20 cellular contexts compared by ENCODE assay signal in genomic region chr4:150859435-150859834, GRCh38.
DNase-seq lines count a peak whose midpoint lies in the region; ATAC-seq, FAIRE-seq and TF ChIP-seq lines count a peak whose summit lies in the region.
"Had no signal": no experiment of that assay in that cellular context is flagged by ENCODE, and none has a peak within 500 bp of the region (broad histone marks: within the 10 kb centered on the region; RNA-seq: fewer than 3 reads in every experiment).

No MANE protein-coding gene starts in this region.

- CTCF ChIA-PET in endothelial cell of umbilical vein (lab: Charles Lee), result interaction anchor here (1.1 kb wide), 1 partner anchor 561 kb away, joined by 6 read pairs; no protein-coding TSS in a partner anchor

- H3K9me3 ChIP-seq in Loucy (ENCODE audit: insufficient read depth, low read depth, low read length) (no peaks in the 10 kb centered on the region), endothelial cell of umbilical vein (replicated peaks; ENCODE audit: control insufficient read depth, insufficient read depth, low read length) (no peaks in the 10 kb centered on the region), mucosa of descending colon (no peaks in the 10 kb centered on the region)

- H4K20me1 ChIP-seq in Loucy (ENCODE audit: insufficient read depth, low read length, poor library complexity, severe bottlenecking) (no peaks in the 10 kb centered on the region), endothelial cell of umbilical vein (replicated peaks; ENCODE audit: control insufficient read depth, extremely low read depth, insufficient read depth, low read length) (no peaks in the 10 kb centered on the region)

- H3K27me3 ChIP-seq in Loucy (ENCODE audit: insufficient read depth, low read length, poor library complexity, severe bottlenecking), result no peaks in the 10 kb centered on the region
- no peaks in the 10 kb centered on the region for H3K27me3 ChIP-seq in endothelial cell of umbilical vein (ENCODE audit: control insufficient read depth in 2 of 2, insufficient read depth in 2 of 2, low read length in 2 of 2)

- no TSS peak for BruUV-seq in endothelial cell of umbilical vein (replicated peaks; lab: Mats Ljungman, UMichigan)

- H3K79me2 ChIP-seq in Loucy (ENCODE audit: insufficient read depth, low read length) (no peaks in the 10 kb centered on the region), endothelial cell of umbilical vein (ENCODE audit: control insufficient read depth, insufficient read depth, low read length) (no peaks in the 10 kb centered on the region)

- no peaks in the 10 kb centered on the region for H3K36me3 Mint-ChIP-seq in natural killer cell treated with Interleukin-12 subunit alpha and Interleukin-12 subunit beta and Interleukin-15 and Interleukin-18, amount 100 ng/mL, for 72 hours

- no peak overlapping the region for H2AFZ ChIP-seq in Loucy (ENCODE audit: low read length)
- H2AFZ ChIP-seq in endothelial cell of umbilical vein (ENCODE audit: low read depth, low read length), result no peak overlapping the region
- H2AFZ ChIP-seq: GM23248 had no signal

- H3K4me2 ChIP-seq in Loucy (ENCODE audit: low read depth, low read length, poor library complexity, severe bottlenecking) (peak overlapping the region; percentile 67), endothelial cell of umbilical vein (ENCODE audit: insufficient read depth, low read length) (no peak overlapping the region)

- H3K4me3 ChIP-seq in Loucy (ENCODE audit: low read length, poor library complexity, severe bottlenecking) (peak overlapping the region; percentile 60), endothelial cell of umbilical vein (replicated peaks in 1 of 3; ENCODE audit: insufficient read depth in 1 of 3, low read depth in 1 of 3, low read length in 3 of 3) (no peak overlapping the region), mucosa of descending colon (no peak overlapping the region)
- H3K4me3 ChIP-seq: GM12878, GM23248 had no signal

- no peak for DNase-seq in D721Med (ENCODE audit: insufficient read length, low spot score)
- peak; percentile 10 for DNase-seq in endothelial cell of umbilical vein (ENCODE audit: low read depth, low spot score)
- no peak for DNase-seq in mucosa of descending colon
- no peak for DNase-seq in natural killer cell treated with Interleukin-12 subunit alpha and Interleukin-12 subunit beta and Interleukin-15 and Interleukin-18, amount 100 ng/mL, for 72 hours (ENCODE audit: low spot score)
- DNase-seq in OCI-M2 (lab: John Stamatoyannopoulos, UW; ENCODE audit: unreplicated experiment), result no peak
- DNase-seq: C1 segment of cervical spinal cord; Calu3; CD4-positive, alpha-beta memory T cell; COR-L47; DMS 273 treated with DMSO at 0.1 percent for 48 hours; DMS79; EL; GDM1; GM23248; H7; HCEC 1CT had no signal

- H3K36me3 ChIP-seq in Loucy (ENCODE audit: insufficient read depth, low read length) (no peaks in the 10 kb centered on the region), endothelial cell of umbilical vein (ENCODE audit: control insufficient read depth in 2 of 2, extremely low read depth in 1 of 2, insufficient read depth in 2 of 2, low read length in 2 of 2) (no peaks in the 10 kb centered on the region), mucosa of descending colon (ENCODE audit: low read depth) (no peaks in the 10 kb centered on the region)

- no peak for TF ChIP-seq POLR2A in endothelial cell of umbilical vein (IDR thresholded peaks at IDR 0.05; ENCODE audit: low read depth, low read length)

- H3F3A ChIP-seq in Loucy (ENCODE audit: low read depth), result peaks cover 7% of the 10 kb centered on the region

- peaks cover 43% of the 10 kb centered on the region for H3K4me1 ChIP-seq in Loucy (ENCODE audit: insufficient read depth, low read length, poor library complexity, severe bottlenecking)
- H3K4me1 ChIP-seq in endothelial cell of umbilical vein (ENCODE audit: control insufficient read depth, extremely low read depth, insufficient read depth, low read length), result no peaks in the 10 kb centered on the region
- no peaks in the 10 kb centered on the region for H3K4me1 ChIP-seq in mucosa of descending colon (ENCODE audit: low read depth)

- H3K27ac Mint-ChIP-seq in natural killer cell treated with Interleukin-12 subunit alpha and Interleukin-12 subunit beta and Interleukin-15 and Interleukin-18, amount 100 ng/mL, for 72 hours, result no peak overlapping the region
- H3K27ac Mint-ChIP-seq: CD4-positive, alpha-beta memory T cell had no signal

- no peaks in the 10 kb centered on the region for H3K4me1 Mint-ChIP-seq in natural killer cell treated with Interleukin-12 subunit alpha and Interleukin-12 subunit beta and Interleukin-15 and Interleukin-18, amount 100 ng/mL, for 72 hours (ENCODE audit: low read depth in 2 of 2)
- H3K4me1 Mint-ChIP-seq: CD4-positive, alpha-beta memory T cell had no signal

- H3K9me1 ChIP-seq in endothelial cell of umbilical vein (replicated peaks; ENCODE audit: control insufficient read depth, extremely low read depth, insufficient read depth, low read length), result no peaks in the 10 kb centered on the region

- intact Hi-C loops in endothelial cell of umbilical vein (cut with micrococcal nuclease) (no loop called here), mucosa of descending colon (cut with DNase I, micrococcal nuclease) (no loop called here)

- dilution Hi-C loops in endothelial cell of umbilical vein (cut with MboI; ENCODE audit: extremely low pct_ligation_motif_present, low sequenced_read_pairs), result no loop called here

- H3K9ac ChIP-seq in Loucy (ENCODE audit: low read depth, low read length, poor library complexity, severe bottlenecking) (peak overlapping the region; percentile 69), endothelial cell of umbilical vein (replicated peaks; ENCODE audit: extremely low read depth, insufficient read depth, low read length) (no peak overlapping the region)
- H3K9ac ChIP-seq: GM23248 had no signal

- no peak overlapping the region for H3K27ac ChIP-seq in endothelial cell of umbilical vein (ENCODE audit: insufficient read depth, low read depth, low read length)
- H3K27ac ChIP-seq: GM23248 had no signal

- POLR2A ChIA-PET in endothelial cell of umbilical vein (lab: Charles Lee), result no interaction called here

- H3K9me3 Mint-ChIP-seq in natural killer cell treated with Interleukin-12 subunit alpha and Interleukin-12 subunit beta and Interleukin-15 and Interleukin-18, amount 100 ng/mL, for 72 hours, result no peaks in the 10 kb centered on the region
- H3K9me3 Mint-ChIP-seq: CD4-positive, alpha-beta memory T cell had no signal

- H3K27me3 Mint-ChIP-seq in natural killer cell treated with Interleukin-12 subunit alpha and Interleukin-12 subunit beta and Interleukin-15 and Interleukin-18, amount 100 ng/mL, for 72 hours, result no peaks in the 10 kb centered on the region
- H3K27me3 Mint-ChIP-seq: CD4-positive, alpha-beta memory T cell had no signal

- FAIRE-seq in D721Med (lab: Jason Lieb, UNC), result peak; percentile 16
- FAIRE-seq in endothelial cell of umbilical vein (lab: Jason Lieb, UNC), result no peak
- FAIRE-seq: GM12878, H1 had no signal

- no peaks in the 10 kb centered on the region for H3K9me2 ChIP-seq in Loucy (replicated peaks; ENCODE audit: low read depth, low read length)

- no peak overlapping the region for H3K4me3 Mint-ChIP-seq in natural killer cell treated with Interleukin-12 subunit alpha and Interleukin-12 subunit beta and Interleukin-15 and Interleukin-18, amount 100 ng/mL, for 72 hours
- H3K4me3 Mint-ChIP-seq: CD4-positive, alpha-beta memory T cell had no signal

- no peak for TF ChIP-seq CTCF in D721Med (IDR thresholded peaks at IDR 0.05; ENCODE audit: insufficient read depth, missing control alignments)
- TF ChIP-seq CTCF in Loucy (conservative IDR thresholded peaks at IDR 0.05; ENCODE audit: low read length), result no peak
- TF ChIP-seq CTCF in endothelial cell of umbilical vein (IDR thresholded peaks at IDR 0.05; ENCODE audit: extremely low read depth in 1 of 2, insufficient read depth in 1 of 2, low read depth in 1 of 2, low read length in 2 of 2), result no peak
- no peak for TF ChIP-seq CTCF in mucosa of descending colon (IDR thresholded peaks at IDR 0.05)

- ATAC-seq in mucosa of descending colon (peak; percentile 64), HG02973 (IDR thresholded peaks at IDR 0.05; ENCODE audit: unreplicated experiment) (no peak)
- no peak for ATAC-seq in natural killer cell treated with Interleukin-12 subunit alpha and Interleukin-12 subunit beta and Interleukin-15 and Interleukin-18, amount 100 ng/mL, for 72 hours
- ATAC-seq: GM12878 had no signal

TF ChIP-seq in endothelial cell of umbilical vein, 7 proteins besides CTCF, POLR2A, EP300 and RAD21:
- TF ChIP-seq JUN (IDR thresholded peaks at IDR 0.05; ENCODE audit: borderline replicate concordance, insufficient read depth, insufficient read length, low read depth), result no peak
- TF ChIP-seq FOS (IDR thresholded peaks at IDR 0.05; ENCODE audit: borderline replicate concordance, insufficient read depth, low read length), result no peak
- TF ChIP-seq MYC (IDR thresholded peaks at IDR 0.05; ENCODE audit: low read depth, low read length), result no peak
- no peak for TF ChIP-seq GATA2 (IDR thresholded peaks at IDR 0.05; ENCODE audit: insufficient read depth, insufficient read length, low read depth, low read length)
- TF ChIP-seq MAX (IDR thresholded peaks at IDR 0.05; ENCODE audit: insufficient read depth, insufficient read length), result no peak
- TF ChIP-seq EZH2 (IDR thresholded peaks at IDR 0.05; ENCODE audit: borderline replicate concordance, low read depth, low read length, severe bottlenecking), result no peak
- no peak for TF ChIP-seq POLR2AphosphoS5 (IDR thresholded peaks at IDR 0.05; ENCODE audit: insufficient read depth, low read depth, low read length)
TF ChIP-seq in endothelial cell of umbilical vein: peak in this region for 0.
